ENCODE assay signal across 1 cellular context in the genomic region with DNA sequence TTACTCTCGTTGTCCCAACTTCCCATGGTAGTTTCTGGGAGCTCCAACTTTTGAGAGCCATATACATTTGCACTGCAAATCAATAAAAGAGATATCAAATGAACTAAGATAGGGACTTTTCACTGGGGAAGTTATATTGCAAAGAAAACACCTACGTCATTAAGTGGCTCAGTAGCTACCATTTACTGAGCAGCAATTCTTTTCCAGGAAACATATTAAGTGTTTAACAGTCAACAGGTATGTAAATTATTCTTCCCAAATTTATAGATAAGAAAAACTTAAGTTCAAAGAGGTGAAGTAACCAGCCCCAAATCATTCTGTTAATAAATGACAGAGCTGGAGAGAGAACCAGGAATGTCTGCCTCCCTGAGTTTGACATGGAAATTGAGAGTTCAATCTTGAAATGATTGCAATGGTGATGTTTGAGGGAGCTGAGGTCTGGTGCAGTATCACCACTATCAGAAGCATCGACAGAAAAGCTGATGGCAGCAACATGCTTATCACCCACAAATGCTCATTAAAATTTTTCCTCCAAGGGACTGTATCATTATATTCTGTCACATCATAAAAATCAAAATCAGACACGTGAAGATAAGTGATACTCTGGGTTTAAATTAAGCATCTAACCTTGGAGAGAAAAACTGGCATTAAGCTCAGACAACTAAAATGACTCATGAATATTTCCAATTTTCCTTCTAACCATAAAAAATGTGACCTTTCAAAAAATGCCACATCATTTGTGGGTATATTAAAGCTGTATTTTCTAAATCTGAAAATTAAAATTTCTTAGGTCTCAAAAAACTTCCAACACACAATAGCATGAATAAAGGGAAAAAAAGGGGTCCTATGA.
TF ChIP-seq lines count a peak whose summit lies in the region.

No MANE protein-coding gene starts in this region.

TF ChIP-seq in SK-N-SH, 30 proteins besides CTCF, POLR2A, EP300 and RAD21 (continued from another document):
- TF ChIP-seq, protein P1, sequence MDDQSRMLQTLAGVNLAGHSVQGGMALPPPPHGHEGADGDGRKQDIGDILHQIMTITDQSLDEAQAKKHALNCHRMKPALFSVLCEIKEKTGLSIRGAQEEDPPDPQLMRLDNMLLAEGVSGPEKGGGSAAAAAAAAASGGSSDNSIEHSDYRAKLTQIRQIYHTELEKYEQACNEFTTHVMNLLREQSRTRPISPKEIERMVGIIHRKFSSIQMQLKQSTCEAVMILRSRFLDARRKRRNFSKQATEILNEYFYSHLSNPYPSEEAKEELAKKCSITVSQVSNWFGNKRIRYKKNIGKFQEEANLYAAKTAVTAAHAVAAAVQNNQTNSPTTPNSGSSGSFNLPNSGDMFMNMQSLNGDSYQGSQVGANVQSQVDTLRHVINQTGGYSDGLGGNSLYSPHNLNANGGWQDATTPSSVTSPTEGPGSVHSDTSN (IDR thresholded peaks at IDR 0.05), result peak; percentile 32
- TF ChIP-seq GATA2 (CRISPR knock-in tag; IDR thresholded peaks at IDR 0.05), result peak; percentile 45
